ENCODE assay signal across 12 cellular contexts in genomic region chr21:46080171-46081021, GRCh38. TPM values are rescaled to one million over a fixed set of nuclear protein-coding genes. Genes with fewer than 3 reads are reported as not detected.
DNase-seq lines count a peak whose midpoint lies in the region; ATAC-seq and TF ChIP-seq lines count a peak whose summit lies in the region.
"Had no signal": no experiment of that assay in that cellular context is flagged by ENCODE, and none has a peak within 500 bp of the region (broad histone marks: within the 10 kb centered on the region; RNA-seq: fewer than 3 reads in every experiment).

No MANE protein-coding gene starts in this region.

- intact Hi-C loops in esophagus squamous epithelium (cut with DNase I): no loop called here

- no peaks in the 10 kb centered on the region for H3K4me1 Mint-ChIP-seq in activated T-cell treated with anti-CD3 and anti-CD28 coated beads, Interleukin-2, amount 50 U/mL, for 4 hours (ENCODE audit: low read depth)
- H3K4me1 Mint-ChIP-seq in activated T-cell treated with anti-CD3 and anti-CD28 coated beads, Interleukin-2, amount 50 U/mL, for 72 hours (ENCODE audit: low read depth): no peaks in the 10 kb centered on the region
- no peaks in the 10 kb centered on the region for H3K4me1 Mint-ChIP-seq in type B pancreatic cell (ENCODE audit: unreplicated experiment)

- H3K27me3 Mint-ChIP-seq in activated T-cell treated with anti-CD3 and anti-CD28 coated beads, Interleukin-2, amount 50 U/mL, for 4 hours (ENCODE audit: low read depth): peaks cover 15% of the 10 kb centered on the region
- no peaks in the 10 kb centered on the region for H3K27me3 Mint-ChIP-seq in activated T-cell treated with anti-CD3 and anti-CD28 coated beads, Interleukin-2, amount 50 U/mL, for 72 hours (ENCODE audit: low read depth)
- H3K27me3 Mint-ChIP-seq in type B pancreatic cell: no peaks in the 10 kb centered on the region

- WGBS in esophagus squamous epithelium, 2 donors: 40 to 43% methylated on average over 1 to 20 of the region's 30 CpGs

- peaks cover 11 to 53% (median 37%) of the 10 kb centered on the region in 3 donors for H3K4me1 ChIP-seq in esophagus squamous epithelium

- H3K4me3 ChIP-seq in esophagus squamous epithelium: no peak overlapping the region
- H3K4me3 ChIP-seq: upper lobe of left lung had no signal

- H3K36me3 Mint-ChIP-seq in activated T-cell treated with anti-CD3 and anti-CD28 coated beads, Interleukin-2, amount 50 U/mL, for 4 hours (ENCODE audit: insufficient read depth): no peaks in the 10 kb centered on the region
- no peaks in the 10 kb centered on the region for H3K36me3 Mint-ChIP-seq in activated T-cell treated with anti-CD3 and anti-CD28 coated beads, Interleukin-2, amount 50 U/mL, for 72 hours (ENCODE audit: insufficient read depth in 2 of 2)
- H3K36me3 Mint-ChIP-seq in type B pancreatic cell: no peaks in the 10 kb centered on the region

- H3K27ac ChIP-seq in esophagus squamous epithelium: peak overlapping the region; percentile 5 to 31 (median 25)
- H3K27ac ChIP-seq: upper lobe of left lung had no signal

- no peak for ATAC-seq in activated T-cell treated with anti-CD3 and anti-CD28 coated beads, Interleukin-2, amount 50 U/mL, for 4 hours
- ATAC-seq in activated T-cell treated with anti-CD3 and anti-CD28 coated beads, Interleukin-2, amount 50 U/mL, for 72 hours (replicated peaks in 1 of 2): no peak
- no peak for ATAC-seq in GM21529 (IDR thresholded peaks at IDR 0.05; ENCODE audit: unreplicated experiment)

- peak; percentile 4 for DNase-seq in activated T-cell treated with anti-CD3 and anti-CD28 coated beads, Interleukin-2, amount 50 U/mL, for 4 hours
- no peak for DNase-seq in activated T-cell treated with anti-CD3 and anti-CD28 coated beads, Interleukin-2, amount 50 U/mL, for 72 hours
- DNase-seq in esophagus squamous epithelium (lab: John Stamatoyannopoulos, UW): no peak
- DNase-seq in mesenteric fat pad (ENCODE audit: low spot score): peak; percentile 90
- peak; percentile 70 for DNase-seq in type B pancreatic cell (ENCODE audit: extremely low spot score, unreplicated experiment)
- DNase-seq in DMS153 (lab: John Stamatoyannopoulos, UW): no peak
- no peak for DNase-seq in HuH-7.5 (ENCODE audit: low spot score)
- DNase-seq: activated CD4-positive, CD25-positive, alpha-beta regulatory T cell; GDM1; NCI-H2227 treated with DMSO at 0.1 percent for 48 hours had no signal

- H3K27ac Mint-ChIP-seq in activated T-cell treated with anti-CD3 and anti-CD28 coated beads, Interleukin-2, amount 50 U/mL, for 72 hours: no peak overlapping the region
- no peak overlapping the region for H3K27ac Mint-ChIP-seq in type B pancreatic cell

- no peak for TF ChIP-seq POLR2A in esophagus squamous epithelium (IDR thresholded peaks at IDR 0.05)

- no peak overlapping the region for H3K4me3 Mint-ChIP-seq in activated T-cell treated with anti-CD3 and anti-CD28 coated beads, Interleukin-2, amount 50 U/mL, for 4 hours
- no peak overlapping the region for H3K4me3 Mint-ChIP-seq in activated T-cell treated with anti-CD3 and anti-CD28 coated beads, Interleukin-2, amount 50 U/mL, for 72 hours
- no peak overlapping the region for H3K4me3 Mint-ChIP-seq in type B pancreatic cell

- H3K36me3 ChIP-seq in esophagus squamous epithelium: no peaks in the 10 kb centered on the region
- H3K36me3 ChIP-seq: upper lobe of left lung had no signal

- no peaks in the 10 kb centered on the region for H3K9me3 ChIP-seq in esophagus squamous epithelium
- H3K9me3 ChIP-seq: upper lobe of left lung had no signal

- no peaks in the 10 kb centered on the region for H3K9me3 Mint-ChIP-seq in activated T-cell treated with anti-CD3 and anti-CD28 coated beads, Interleukin-2, amount 50 U/mL, for 4 hours
- H3K9me3 Mint-ChIP-seq in activated T-cell treated with anti-CD3 and anti-CD28 coated beads, Interleukin-2, amount 50 U/mL, for 72 hours: no peaks in the 10 kb centered on the region
- no peaks in the 10 kb centered on the region for H3K9me3 Mint-ChIP-seq in type B pancreatic cell

- H3K27me3 ChIP-seq in esophagus squamous epithelium: peaks cover 0 to 43% (median 0%) of the 10 kb centered on the region in 4 donors
- H3K27me3 ChIP-seq: upper lobe of left lung had no signal

- TF ChIP-seq CTCF in esophagus squamous epithelium (IDR thresholded peaks at IDR 0.05) (no peak), type B pancreatic cell (conservative IDR thresholded peaks at IDR 0.05) (no peak)

RNA-seq across cellular contexts. Expression of gene COL6A2, which starts 17.5 kb away (rescaled TPM):
- total RNA-seq in activated T-cell treated with anti-CD3 and anti-CD28 coated beads, Interleukin-2, amount 50 U/mL, for 4 hours: 1 to 10 TPM; 4.8 to 7.7 (median 5.7) TPM
- 10 to 100 TPM; 10.8 to 11.3 TPM for total RNA-seq in activated T-cell treated with anti-CD3 and anti-CD28 coated beads, Interleukin-2, amount 50 U/mL, for 72 hours
- total RNA-seq in esophagus squamous epithelium (100 to 1,000 TPM in 1 of 4 donors, 10 to 100 TPM in 3; 23.0 to 328 (median 62.0) TPM), mesenteric fat pad (735 TPM), type B pancreatic cell (ENCODE audit: low replicate concordance) (23.8 and 114 TPM in 2 replicates)

Comparison
In these comparisons a context has a peak if more than half of its experiments do, and no peak if none do; other contexts are left out.
1. DNase-seq: peak in activated T-cell treated with anti-CD3 and anti-CD28 coated beads, Interleukin-2, amount 50 U/mL, for 4 hours (single experiment), mesenteric fat pad (single experiment) and type B pancreatic cell (single experiment); none in activated T-cell treated with anti-CD3 and anti-CD28 coated beads, Interleukin-2, amount 50 U/mL, for 72 hours (0 of 2), esophagus squamous epithelium (single experiment), DMS153 (single experiment) and HuH-7.5 (single experiment).